Comparison of ENCODE assay signal across 9 cellular contexts in genomic region chr3:16370872-16371740, GRCh38.
DNase-seq lines count a peak whose midpoint lies in the region; ATAC-seq and TF ChIP-seq lines count a peak whose summit lies in the region.
"Had no signal": no experiment of that assay in that cellular context is flagged by ENCODE, and none has a peak within 500 bp of the region (broad histone marks: within the 10 kb centered on the region; RNA-seq: fewer than 3 reads in every experiment).

No MANE protein-coding gene starts in this region.

- TF ChIP-seq CTCF in WERI-Rb-1 (IDR thresholded peaks at IDR 0.05; ENCODE audit: low read depth, low read length) (no peak), mesothelial cell of epicardium (IDR thresholded peaks at IDR 0.05; ENCODE audit: unreplicated experiment) (no peak), ovary (IDR thresholded peaks at IDR 0.05) (no peak)

- H3K4me1 ChIP-seq in ovary (ENCODE audit: insufficient read depth) = peaks cover 16% of the 10 kb centered on the region

- no peaks in the 10 kb centered on the region for H3K27me3 Mint-ChIP-seq in mesothelial cell of epicardium (ENCODE audit: low read depth)

- no peak for TF ChIP-seq POLR2A in ovary (IDR thresholded peaks at IDR 0.05)

- peak overlapping the region; percentile 5 for H3K27ac Mint-ChIP-seq in mesothelial cell of epicardium

- no peak for TF ChIP-seq EP300 in ovary (IDR thresholded peaks at IDR 0.05)

- intact Hi-C loops in ovary (cut with DNase I) = no loop called here

- H3K9me3 ChIP-seq in WERI-Rb-1 (ENCODE audit: severe bottlenecking) (no peaks in the 10 kb centered on the region), ovary (no peaks in the 10 kb centered on the region)

- H3K27ac ChIP-seq in WERI-Rb-1 (no peak overlapping the region), ovary (no peak overlapping the region)

- no peak overlapping the region for H3K4me3 ChIP-seq in WERI-Rb-1 (ENCODE audit: low read depth, low read length)
- no peak overlapping the region for H3K4me3 ChIP-seq in ovary
- H3K4me3 ChIP-seq: lung had no signal

- H3K4me1 Mint-ChIP-seq in mesothelial cell of epicardium = peaks cover 56% of the 10 kb centered on the region

- no peaks in the 10 kb centered on the region for H3K36me3 Mint-ChIP-seq in mesothelial cell of epicardium

- no peaks in the 10 kb centered on the region for H3K9me3 Mint-ChIP-seq in mesothelial cell of epicardium

- 62 to 73% (median 73%) methylated on average over 10 of the region's 10 CpGs for WGBS in ovary, 3 donors

- H3K27me3 ChIP-seq in WERI-Rb-1 (ENCODE audit: insufficient read depth, low read depth, severe bottlenecking) = no peaks in the 10 kb centered on the region
- H3K27me3 ChIP-seq in ovary = no peaks in the 10 kb centered on the region

- H3K36me3 ChIP-seq in WERI-Rb-1 (no peaks in the 10 kb centered on the region), ovary (no peaks in the 10 kb centered on the region)

- DNase-seq in ELF-1 (ENCODE audit: low read depth, low spot score) (peak; percentile 24), WERI-Rb-1 (peak; percentile 15), mesothelial cell of epicardium (ENCODE audit: low spot score in 2 of 2, unreplicated experiment in 2 of 2) (no peak), 8988T (no peak), ovary (no peak), NCI-H1436 treated with DMSO at 0.1 percent for 48 hours (lab: John Stamatoyannopoulos, UW) (no peak), GDM1 (lab: John Stamatoyannopoulos, UW) (no peak)

- no peak overlapping the region for H3K4me3 Mint-ChIP-seq in mesothelial cell of epicardium

- peak; percentile 30 for ATAC-seq in GM21423 (IDR thresholded peaks at IDR 0.05; ENCODE audit: unreplicated experiment)

Comparison
In these comparisons a context has a peak if more than half of its experiments do, and no peak if none do; other contexts are left out.
1. DNase-seq: peak in ELF-1 (single experiment) and WERI-Rb-1 (single experiment); none in mesothelial cell of epicardium (0 of 2), 8988T (single experiment), ovary (0 of 5), NCI-H1436 treated with DMSO at 0.1 percent for 48 hours (single experiment) and GDM1 (single experiment).